13 cellular contexts compared by ENCODE assay signal in the genomic region with DNA sequence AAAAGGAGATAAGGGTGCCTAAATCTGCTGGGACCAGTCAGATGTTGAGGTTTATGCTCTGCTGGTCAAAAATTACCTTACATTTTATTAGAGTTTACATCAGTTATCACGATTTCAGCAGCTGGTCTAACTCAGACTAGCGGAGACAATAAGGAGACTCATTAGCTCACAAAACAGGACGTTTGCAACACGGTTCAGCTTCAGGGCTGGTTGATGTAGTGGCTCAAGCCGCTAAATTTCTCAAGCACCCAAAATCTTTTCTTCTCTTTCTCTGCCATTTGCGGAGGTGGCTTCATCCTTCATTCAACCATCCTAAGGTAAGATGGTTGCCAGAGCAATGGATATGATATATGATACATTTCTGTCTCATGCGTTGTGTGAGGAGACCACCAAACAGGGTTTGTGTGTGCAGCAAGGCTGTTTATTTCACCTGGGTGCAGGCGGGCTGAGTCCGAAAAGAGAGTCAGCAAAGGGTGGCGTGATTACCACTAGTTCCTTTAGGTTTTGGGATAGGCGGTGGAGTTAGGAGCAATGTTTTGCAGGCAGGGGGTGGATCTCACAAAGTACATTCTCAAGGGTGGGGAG. TPM values are rescaled to one million over a fixed set of nuclear protein-coding genes. Genes with fewer than 3 reads are reported as not detected.
DNase-seq lines count a peak whose midpoint lies in the region; ATAC-seq and TF ChIP-seq lines count a peak whose summit lies in the region.
"Had no signal": no experiment of that assay in that cellular context is flagged by ENCODE, and none has a peak within 500 bp of the region (broad histone marks: within the 10 kb centered on the region; RNA-seq: fewer than 3 reads in every experiment).

No MANE protein-coding gene starts in this region.

- no peaks in the 10 kb centered on the region for H3K36me3 ChIP-seq in KMS-11 (ENCODE audit: insufficient read depth)

- no peaks in the 10 kb centered on the region for H3K9me3 ChIP-seq in right cardiac atrium (ENCODE audit: control insufficient read depth, low read length)
- H3K9me3 ChIP-seq: mucosa of descending colon, SK-N-SH, testis had no signal

- no peak overlapping the region for H3K9ac ChIP-seq in KMS-11
- H3K9ac ChIP-seq: GM23248, SK-N-SH had no signal

- WGBS in right cardiac atrium: 83% methylated on average over 11 of the region's 11 CpGs

- H3K27me3 ChIP-seq in KMS-11 (ENCODE audit: insufficient read depth, low read depth): no peaks in the 10 kb centered on the region
- H3K27me3 ChIP-seq in right cardiac atrium (ENCODE audit: control insufficient read depth, insufficient read depth): no peaks in the 10 kb centered on the region
- H3K27me3 ChIP-seq: testis had no signal

- no TSS peak for BruUV-seq in Calu3 (replicated peaks; lab: Mats Ljungman, UMichigan)

- peak overlapping the region; percentile 54; the same call in 1 of the 2 replicates for H2AFZ ChIP-seq in KMS-11 (ENCODE audit: low read depth)
- H2AFZ ChIP-seq: GM23248 had no signal

- TF ChIP-seq CTCF in Calu3 (IDR thresholded peaks at IDR 0.05; ENCODE audit: unreplicated experiment) (no peak), KMS-11 (conservative IDR thresholded peaks at IDR 0.05; ENCODE audit: low read depth, low read length) (no peak), osteocyte (IDR thresholded peaks at IDR 0.05) (no peak)

- no peak for DNase-seq in Calu3
- DNase-seq in activated T-helper 2 cell treated with anti-CD3 and anti-CD28 coated beads, Interferon-gamma antibody, Interleukin-2, Interleukin-4, amounts not matched to agents 10 μg/mL and 5 μg/mL and 100 μg/mL, durations not matched to agents 14 hours and 24 hours and 36 hours (ENCODE audit: low spot score): no peak
- DNase-seq in osteocyte (ENCODE audit: extremely low spot score, unreplicated experiment): no peak
- no peak for DNase-seq in stimulated activated CD4-positive, alpha-beta T cell treated with anti-CD3 and anti-CD28 coated beads, Interleukin-15, amount 100 ng/mL, for 24 hours
- DNase-seq in right cardiac atrium: no peak
- DNase-seq: GM23248, islet precursor cell, NCI-H187 treated with DMSO at 0.1 percent for 48 hours, SK-N-SH, testis had no signal

- no peaks in the 10 kb centered on the region for H3K79me2 ChIP-seq in KMS-11 (ENCODE audit: insufficient read depth, low read depth)

- H3K4me2 ChIP-seq in KMS-11: peak overlapping the region; percentile 51
- H3K4me2 ChIP-seq: SK-N-SH had no signal

- no peaks in the 10 kb centered on the region for H3K27me3 Mint-ChIP-seq in Calu3 (ENCODE audit: unreplicated experiment)
- H3K27me3 Mint-ChIP-seq in activated T-helper 2 cell treated with anti-CD3 and anti-CD28 coated beads, Interferon-gamma antibody, Interleukin-2, Interleukin-4, amounts not matched to agents 10 μg/mL and 5 μg/mL and 100 μg/mL, durations not matched to agents 14 hours and 24 hours and 36 hours (ENCODE audit: low read depth): no peaks in the 10 kb centered on the region
- no peaks in the 10 kb centered on the region for H3K27me3 Mint-ChIP-seq in osteocyte (ENCODE audit: unreplicated experiment)

- no peaks in the 10 kb centered on the region for H3K9me3 Mint-ChIP-seq in Calu3 (ENCODE audit: low read depth, unreplicated experiment)
- no peaks in the 10 kb centered on the region for H3K9me3 Mint-ChIP-seq in activated T-helper 2 cell treated with anti-CD3 and anti-CD28 coated beads, Interferon-gamma antibody, Interleukin-2, Interleukin-4, amounts not matched to agents 10 μg/mL and 5 μg/mL and 100 μg/mL, durations not matched to agents 14 hours and 24 hours and 36 hours
- H3K9me3 Mint-ChIP-seq in osteocyte (ENCODE audit: unreplicated experiment): no peaks in the 10 kb centered on the region

- intact Hi-C loops in Calu3 (cut with micrococcal nuclease; ENCODE audit: unreplicated experiment) (no loop called here), right cardiac atrium (cut with DNase I) (no loop called here)
- intact Hi-C loops in activated T-helper 2 cell treated with anti-CD3 and anti-CD28 coated beads, Interferon-gamma antibody, Interleukin-2, Interleukin-4, amounts not matched to agents 10 μg/mL and 5 μg/mL and 100 μg/mL, durations not matched to agents 14 hours and 24 hours and 36 hours (cut with micrococcal nuclease): loop anchor here (2.0 kb wide), 2 partner anchors 30 to 48 kb away; a partner anchor contains a TSS

- H3K4me3 Mint-ChIP-seq in Calu3 (ENCODE audit: low read depth, unreplicated experiment) (no peak overlapping the region), osteocyte (ENCODE audit: unreplicated experiment) (no peak overlapping the region)
- H3K4me3 Mint-ChIP-seq in activated T-helper 2 cell treated with anti-CD3 and anti-CD28 coated beads, Interferon-gamma antibody, Interleukin-2, Interleukin-4, amounts not matched to agents 10 μg/mL and 5 μg/mL and 100 μg/mL, durations not matched to agents 14 hours and 24 hours and 36 hours (ENCODE audit: low read depth): peak overlapping the region; percentile 72

- peak overlapping the region; percentile 49; the same call in 1 of the 2 replicates for H3K27ac ChIP-seq in KMS-11
- no peak overlapping the region for H3K27ac ChIP-seq in right cardiac atrium (ENCODE audit: low read length)
- H3K27ac ChIP-seq: GM23248, testis had no signal

- H3K27ac Mint-ChIP-seq in Calu3 (ENCODE audit: unreplicated experiment): peak overlapping the region; percentile 16
- peak overlapping the region; percentile 98 for H3K27ac Mint-ChIP-seq in activated T-helper 2 cell treated with anti-CD3 and anti-CD28 coated beads, Interferon-gamma antibody, Interleukin-2, Interleukin-4, amounts not matched to agents 10 μg/mL and 5 μg/mL and 100 μg/mL, durations not matched to agents 14 hours and 24 hours and 36 hours
- peak overlapping the region; percentile 69 for H3K27ac Mint-ChIP-seq in osteocyte (ENCODE audit: unreplicated experiment)

- CTCF ChIA-PET in Calu3 (lab: Charles Lee): interaction anchor here (0.6 kb wide), 1 partner anchor 10 kb away, joined by 4 read pairs; no protein-coding TSS in a partner anchor

- H3K4me1 Mint-ChIP-seq in Calu3 (ENCODE audit: low read depth, unreplicated experiment): peaks cover 22% of the 10 kb centered on the region
- H3K4me1 Mint-ChIP-seq in activated T-helper 2 cell treated with anti-CD3 and anti-CD28 coated beads, Interferon-gamma antibody, Interleukin-2, Interleukin-4, amounts not matched to agents 10 μg/mL and 5 μg/mL and 100 μg/mL, durations not matched to agents 14 hours and 24 hours and 36 hours (ENCODE audit: low read depth): peaks cover 30% of the 10 kb centered on the region
- H3K4me1 Mint-ChIP-seq in osteocyte (ENCODE audit: unreplicated experiment): peaks cover 12% of the 10 kb centered on the region

- no peak for ATAC-seq in GM21825 (IDR thresholded peaks at IDR 0.05; ENCODE audit: unreplicated experiment)
- no peak for ATAC-seq in right cardiac atrium

- H3K4me1 ChIP-seq in KMS-11 (ENCODE audit: low read depth, poor library complexity, severe bottlenecking) (peaks cover 15% of the 10 kb centered on the region), right cardiac atrium (ENCODE audit: control insufficient read depth, insufficient read depth, low read length) (no peaks in the 10 kb centered on the region)
- H3K4me1 ChIP-seq: testis had no signal

- H4K20me1 ChIP-seq in KMS-11 (ENCODE audit: insufficient read depth): no peaks in the 10 kb centered on the region

- H3K4me3 ChIP-seq in KMS-11 (IDR thresholded peaks at IDR 0.05; ENCODE audit: insufficient read depth, low read depth, low read length): no peak overlapping the region
- no peak overlapping the region for H3K4me3 ChIP-seq in right cardiac atrium (ENCODE audit: low read length)
- H3K4me3 ChIP-seq: GM23248, mucosa of descending colon, testis had no signal

- H3K36me3 Mint-ChIP-seq in Calu3 (ENCODE audit: insufficient read depth, unreplicated experiment) (peaks cover 13% of the 10 kb centered on the region), osteocyte (ENCODE audit: unreplicated experiment) (no peaks in the 10 kb centered on the region)
- no peaks in the 10 kb centered on the region for H3K36me3 Mint-ChIP-seq in activated T-helper 2 cell treated with anti-CD3 and anti-CD28 coated beads, Interferon-gamma antibody, Interleukin-2, Interleukin-4, amounts not matched to agents 10 μg/mL and 5 μg/mL and 100 μg/mL, durations not matched to agents 14 hours and 24 hours and 36 hours (ENCODE audit: low read depth)

RNA-seq across cellular contexts. Expression of a gene that starts 30.3 kb away (rescaled TPM):
- total RNA-seq in Calu3 (2022) (95.3 and 109 TPM in 2 replicates), osteocyte (100.0 and 103 TPM in 2 replicates), right cardiac atrium (100 to 1,000 TPM; 112 to 131 (median 121) TPM)
- 59.9 and 66.2 TPM in 2 replicates for total RNA-seq in activated T-helper 2 cell treated with anti-CD3 and anti-CD28 coated beads, Interferon-gamma antibody, Interleukin-2, Interleukin-4, amounts not matched to agents 10 μg/mL and 5 μg/mL and 100 μg/mL, durations not matched to agents 14 hours and 24 hours and 36 hours
- polyA plus RNA-seq in right cardiac atrium: 43.7 TPM

RNA-seq across cellular contexts. Expression of a gene that starts 47.9 kb away (rescaled TPM):
- total RNA-seq in Calu3 (2022): 46.6 and 46.8 TPM in 2 replicates
- 38.6 and 39.7 TPM in 2 replicates for total RNA-seq in activated T-helper 2 cell treated with anti-CD3 and anti-CD28 coated beads, Interferon-gamma antibody, Interleukin-2, Interleukin-4, amounts not matched to agents 10 μg/mL and 5 μg/mL and 100 μg/mL, durations not matched to agents 14 hours and 24 hours and 36 hours
- total RNA-seq in osteocyte: 27.6 and 28.0 TPM in 2 replicates
- 10 to 100 TPM; 10.7 to 11.7 (median 10.8) TPM for total RNA-seq in right cardiac atrium
- 11.6 TPM for polyA plus RNA-seq in right cardiac atrium

Comparison
In these comparisons a context has a peak if more than half of its experiments do, and no peak if none do; other contexts are left out.
1. H3K27ac Mint-ChIP-seq: peak in every context shown above with its lines; median percentile 98 in activated T-helper 2 cell treated with anti-CD3 and anti-CD28 coated beads, Interferon-gamma antibody, Interleukin-2, Interleukin-4, amounts not matched to agents 10 μg/mL and 5 μg/mL and 100 μg/mL, durations not matched to agents 14 hours and 24 hours and 36 hours; 69 in osteocyte; 16 in Calu3.